Comparison of ENCODE assay signal across 24 cellular contexts in the genomic region with DNA sequence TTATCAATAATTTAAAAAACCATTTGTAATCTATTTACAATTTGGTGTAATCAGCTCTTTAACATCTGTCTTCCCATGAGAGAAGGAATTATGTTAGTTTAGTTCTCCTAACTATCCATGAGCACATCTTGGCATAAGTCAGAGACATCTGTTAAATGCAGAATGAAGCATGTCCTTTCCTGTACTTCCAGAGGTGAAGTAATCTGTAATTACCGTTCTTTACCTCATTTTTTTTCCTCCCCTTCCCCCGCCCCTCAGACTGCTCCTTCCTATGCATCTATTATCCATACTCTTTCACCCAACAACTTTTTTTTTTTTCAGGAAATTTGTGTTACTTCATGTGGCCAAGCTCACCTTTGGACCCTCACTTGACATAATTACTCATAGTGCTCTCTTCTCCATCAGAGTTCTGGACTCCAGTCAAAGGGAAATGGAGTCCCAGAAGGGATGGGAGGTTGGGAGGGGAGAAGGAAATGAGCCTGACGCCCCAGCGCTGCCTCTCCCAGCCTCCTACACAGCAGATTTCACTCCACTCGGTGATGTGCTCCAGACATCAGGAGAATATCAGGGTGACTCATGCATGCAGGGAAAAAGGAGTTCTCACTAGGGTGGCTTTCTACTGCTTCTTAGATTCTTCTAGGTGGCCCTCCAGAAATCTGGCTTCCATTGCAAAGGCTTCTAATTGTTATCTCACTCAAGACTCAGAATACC.
A peak's percentile ranks its signal among the peaks of the same experiment; 100 is the strongest.
DNase-seq lines count a peak whose midpoint lies in the region; TF ChIP-seq lines count a peak whose summit lies in the region.
"Had no signal": no experiment of that assay in that cellular context is flagged by ENCODE, and none has a peak within 500 bp of the region (broad histone marks: within the 10 kb centered on the region; RNA-seq: fewer than 3 reads in every experiment).

No MANE protein-coding gene starts in this region.

- WGBS in hepatocyte (ENCODE audit: low lambda C conversion rate, missing lambda C conversion rate): 61% methylated on average over 5 of the region's 5 CpGs

- no peak overlapping the region for H3K27ac Mint-ChIP-seq in activated T-helper 1 cell treated with anti-CD3 and anti-CD28 coated beads, Interleukin-12 subunit alpha, Interleukin-12 subunit beta, Interleukin-2, Interleukin-4 antibody, amounts not matched to agents 30 ng/mL and 10 ng/mL and 1 ng/mL, durations not matched to agents 14 hours and 24 hours and 36 hours
- H3K27ac Mint-ChIP-seq: activated naive CD8-positive, alpha-beta T cell; CD14-positive monocyte; mesothelial cell of epicardium; naive thymus-derived CD4-positive, alpha-beta T cell; T-helper 2 cell treated with Interferon-gamma antibody and Interleukin-4, amounts not matched to agents 5 μg/mL and 100 μg/mL, for 36 hours had no signal

- TF ChIP-seq CTCF in fibroblast of mammary gland (conservative IDR thresholded peaks at IDR 0.05; ENCODE audit: control insufficient read depth, insufficient read depth, low read depth, low read length): no peak
- TF ChIP-seq CTCF in hepatocyte (IDR thresholded peaks at IDR 0.05; ENCODE audit: poor library complexity): no peak

- no peak overlapping the region for H2AFZ ChIP-seq in hepatocyte
- H2AFZ ChIP-seq: PC-9 had no signal

- H3K27ac ChIP-seq in hepatocyte: no peak overlapping the region
- H3K27ac ChIP-seq: PC-9 had no signal

- H3K9me3 ChIP-seq in hepatocyte (ENCODE audit: low read depth): no peaks in the 10 kb centered on the region

- H3K4me2 ChIP-seq in hepatocyte: no peak overlapping the region
- H3K4me2 ChIP-seq: PC-9 had no signal

- peak; percentile 53 for DNase-seq in ELR (ENCODE audit: low read depth)
- DNase-seq in NCI-H226: peak; percentile 95
- peak; percentile 62 for DNase-seq in fibroblast of mammary gland (ENCODE audit: low read depth)
- peak; percentile 34 for DNase-seq in hepatocyte (ENCODE audit: low spot score)
- DNase-seq in HuH-7.5 (ENCODE audit: low spot score): no peak
- DNase-seq in activated T-helper 1 cell treated with anti-CD3 and anti-CD28 coated beads, Interleukin-12 subunit alpha, Interleukin-12 subunit beta, Interleukin-2, Interleukin-4 antibody, amounts not matched to agents 30 ng/mL and 10 ng/mL and 1 ng/mL, durations not matched to agents 14 hours and 24 hours and 36 hours (ENCODE audit: low spot score): no peak
- DNase-seq in NCI-H1417 (lab: John Stamatoyannopoulos, UW): no peak
- DNase-seq: activated CD4-positive, alpha-beta T cell treated with anti-CD3 and anti-CD28 coated beads for 4 hours; activated effector memory CD4-positive, alpha-beta T cell treated with Interleukin-2 at 50 U/mL for 16 hours; activated T-cell treated with anti-CD3 and anti-CD28 coated beads for 4 hours; cerebellar nuclear complex; GOT3; naive thymus-derived CD4-positive, alpha-beta T cell; NCI-H1048; NCI-H1930; NCI-H510A; nucleus accumbens; PC-9; SHP77; stimulated activated naive CD4-positive, alpha-beta T cell treated with Interleukin-2 at 50 U/mL for 16 hours had no signal

- H3K27me3 ChIP-seq in hepatocyte: no peaks in the 10 kb centered on the region

- H3K79me2 ChIP-seq in hepatocyte: no peaks in the 10 kb centered on the region

- H3K4me3 Mint-ChIP-seq in activated T-helper 1 cell treated with anti-CD3 and anti-CD28 coated beads, Interleukin-12 subunit alpha, Interleukin-12 subunit beta, Interleukin-2, Interleukin-4 antibody, amounts not matched to agents 30 ng/mL and 10 ng/mL and 1 ng/mL, durations not matched to agents 14 hours and 24 hours and 36 hours: no peak overlapping the region
- H3K4me3 Mint-ChIP-seq: activated naive CD8-positive, alpha-beta T cell; CD14-positive monocyte; mesothelial cell of epicardium; naive thymus-derived CD4-positive, alpha-beta T cell; T-helper 2 cell treated with Interferon-gamma antibody and Interleukin-4, amounts not matched to agents 5 μg/mL and 100 μg/mL, for 36 hours had no signal

- peaks cover 8% of the 10 kb centered on the region for H3K9me3 Mint-ChIP-seq in activated T-helper 1 cell treated with anti-CD3 and anti-CD28 coated beads, Interleukin-12 subunit alpha, Interleukin-12 subunit beta, Interleukin-2, Interleukin-4 antibody, amounts not matched to agents 30 ng/mL and 10 ng/mL and 1 ng/mL, durations not matched to agents 14 hours and 24 hours and 36 hours

- H3K36me3 ChIP-seq in hepatocyte (replicated peaks; ENCODE audit: insufficient read depth, low read depth): no peaks in the 10 kb centered on the region

- no peaks in the 10 kb centered on the region for H3K4me1 Mint-ChIP-seq in activated T-helper 1 cell treated with anti-CD3 and anti-CD28 coated beads, Interleukin-12 subunit alpha, Interleukin-12 subunit beta, Interleukin-2, Interleukin-4 antibody, amounts not matched to agents 30 ng/mL and 10 ng/mL and 1 ng/mL, durations not matched to agents 14 hours and 24 hours and 36 hours (ENCODE audit: low read depth)
- H3K4me1 Mint-ChIP-seq: CD14-positive monocyte; mesothelial cell of epicardium; naive thymus-derived CD4-positive, alpha-beta T cell had no signal

- H3K9me2 ChIP-seq in hepatocyte (replicated peaks; ENCODE audit: insufficient read depth): no peaks in the 10 kb centered on the region

- no peak overlapping the region for H3K4me3 ChIP-seq in fibroblast of mammary gland (ENCODE audit: control insufficient read depth, low read depth, low read length)
- no peak overlapping the region for H3K4me3 ChIP-seq in hepatocyte
- H3K4me3 ChIP-seq: PC-9 had no signal

- no peaks in the 10 kb centered on the region for H3K27me3 Mint-ChIP-seq in activated T-helper 1 cell treated with anti-CD3 and anti-CD28 coated beads, Interleukin-12 subunit alpha, Interleukin-12 subunit beta, Interleukin-2, Interleukin-4 antibody, amounts not matched to agents 30 ng/mL and 10 ng/mL and 1 ng/mL, durations not matched to agents 14 hours and 24 hours and 36 hours (ENCODE audit: insufficient read depth)
- H3K27me3 Mint-ChIP-seq: activated naive CD8-positive, alpha-beta T cell had no signal

- no peaks in the 10 kb centered on the region for H3K36me3 Mint-ChIP-seq in activated T-helper 1 cell treated with anti-CD3 and anti-CD28 coated beads, Interleukin-12 subunit alpha, Interleukin-12 subunit beta, Interleukin-2, Interleukin-4 antibody, amounts not matched to agents 30 ng/mL and 10 ng/mL and 1 ng/mL, durations not matched to agents 14 hours and 24 hours and 36 hours (ENCODE audit: low read depth)
- H3K36me3 Mint-ChIP-seq: activated naive CD8-positive, alpha-beta T cell; CD14-positive monocyte; mesothelial cell of epicardium; naive thymus-derived CD4-positive, alpha-beta T cell had no signal

- intact Hi-C loops in activated T-helper 1 cell treated with anti-CD3 and anti-CD28 coated beads, Interleukin-12 subunit alpha, Interleukin-12 subunit beta, Interleukin-2, Interleukin-4 antibody, amounts not matched to agents 30 ng/mL and 10 ng/mL and 1 ng/mL, durations not matched to agents 14 hours and 24 hours and 36 hours (cut with micrococcal nuclease): no loop called here

- no peaks in the 10 kb centered on the region for H4K20me1 ChIP-seq in hepatocyte (ENCODE audit: insufficient read depth, poor library complexity, severe bottlenecking)

- no peaks in the 10 kb centered on the region for H3K4me1 ChIP-seq in hepatocyte (ENCODE audit: insufficient read depth)

Comparison
In these comparisons a context has a peak if more than half of its experiments do, and no peak if none do; other contexts are left out.
1. DNase-seq: peak in ELR (single experiment), NCI-H226 (single experiment), fibroblast of mammary gland (single experiment) and hepatocyte (single experiment); none in HuH-7.5 (single experiment), activated T-helper 1 cell treated with anti-CD3 and anti-CD28 coated beads, Interleukin-12 subunit alpha, Interleukin-12 subunit beta, Interleukin-2, Interleukin-4 antibody, amounts not matched to agents 30 ng/mL and 10 ng/mL and 1 ng/mL, durations not matched to agents 14 hours and 24 hours and 36 hours (single experiment) and NCI-H1417 (0 of 3).